In the genomic region with DNA sequence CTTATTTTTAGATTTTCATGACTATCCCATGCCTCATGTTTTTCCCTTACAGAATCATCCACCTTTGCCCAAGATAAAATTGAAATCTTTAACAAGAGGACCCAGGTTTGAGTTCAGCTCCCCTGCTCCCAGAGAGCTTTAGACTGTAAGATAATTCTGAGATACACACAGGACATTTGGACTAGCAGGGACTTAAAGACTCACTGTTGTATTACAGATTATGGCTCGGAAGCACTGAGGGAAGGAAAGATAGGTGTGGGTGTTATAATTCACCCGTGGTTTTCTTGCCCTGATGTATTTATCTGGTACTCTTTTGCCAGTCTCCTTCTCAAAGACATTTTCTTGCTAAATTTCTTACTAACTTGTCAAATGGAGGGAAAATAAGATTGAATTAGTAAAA, we compare ENCODE assay signal across 1 cellular context.
TF ChIP-seq lines count a peak whose summit lies in the region.

No MANE protein-coding gene starts in this region.

TF ChIP-seq in IMR-90, 13 proteins besides CTCF, POLR2A, EP300 and RAD21:
- no peak for TF ChIP-seq NFE2L2 (IDR thresholded peaks at IDR 0.05; ENCODE audit: low read depth, low read length)
- TF ChIP-seq SMC3 (IDR thresholded peaks at IDR 0.05; ENCODE audit: low read depth, low read length), result no peak
- TF ChIP-seq, protein P1, sequence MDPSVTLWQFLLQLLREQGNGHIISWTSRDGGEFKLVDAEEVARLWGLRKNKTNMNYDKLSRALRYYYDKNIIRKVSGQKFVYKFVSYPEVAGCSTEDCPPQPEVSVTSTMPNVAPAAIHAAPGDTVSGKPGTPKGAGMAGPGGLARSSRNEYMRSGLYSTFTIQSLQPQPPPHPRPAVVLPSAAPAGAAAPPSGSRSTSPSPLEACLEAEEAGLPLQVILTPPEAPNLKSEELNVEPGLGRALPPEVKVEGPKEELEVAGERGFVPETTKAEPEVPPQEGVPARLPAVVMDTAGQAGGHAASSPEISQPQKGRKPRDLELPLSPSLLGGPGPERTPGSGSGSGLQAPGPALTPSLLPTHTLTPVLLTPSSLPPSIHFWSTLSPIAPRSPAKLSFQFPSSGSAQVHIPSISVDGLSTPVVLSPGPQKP (IDR thresholded peaks at IDR 0.05; ENCODE audit: borderline replicate concordance, low read depth, low read length), result no peak
